8 cellular contexts compared by ENCODE assay signal in the genomic region with DNA sequence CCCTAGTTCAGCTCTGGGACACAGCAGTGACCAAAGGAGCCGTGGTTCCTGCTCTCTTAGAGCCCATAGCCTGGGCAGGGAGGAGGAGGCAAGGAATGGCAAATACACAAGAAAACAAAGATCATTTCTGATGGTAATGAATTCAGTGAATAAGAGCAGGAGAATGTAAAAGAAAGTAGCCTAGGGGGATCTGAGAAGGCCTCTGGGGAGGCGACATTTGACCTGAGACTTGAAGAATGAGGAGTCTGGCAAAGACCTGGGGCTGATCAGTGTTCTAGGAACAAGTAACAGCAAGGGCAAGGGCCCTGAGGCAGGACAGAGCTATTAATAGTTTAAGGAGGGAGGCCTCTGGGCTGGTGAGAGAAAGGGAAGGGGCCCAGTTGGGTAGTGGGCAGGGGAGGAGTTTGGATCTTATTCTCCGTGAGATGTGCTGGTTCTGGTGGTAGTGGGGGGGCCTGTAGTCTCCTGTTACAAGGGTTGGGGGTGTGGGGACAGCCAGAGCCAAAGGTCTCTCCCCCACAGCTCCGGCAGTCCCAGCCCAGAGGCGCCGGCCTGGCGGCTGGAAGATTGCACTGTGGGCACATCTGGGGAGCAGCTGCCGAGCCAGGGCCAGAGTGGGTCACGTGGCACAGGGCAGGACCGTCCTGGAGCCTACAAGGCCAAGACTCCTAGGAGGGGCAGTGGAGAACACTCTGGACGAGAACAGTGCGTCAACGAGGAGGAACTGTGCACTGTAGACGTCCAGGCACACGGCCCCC. TPM values are rescaled to one million over a fixed set of nuclear protein-coding genes. Genes with fewer than 3 reads are reported as not detected.
DNase-seq lines count a peak whose midpoint lies in the region; ATAC-seq and TF ChIP-seq lines count a peak whose summit lies in the region.

No MANE protein-coding gene starts in this region.

- intact Hi-C loops in tibial artery (cut with DNase I; ENCODE audit: low total_unique reads): no loop called here

- H3K36me3 Mint-ChIP-seq in brain: no peaks in the 10 kb centered on the region
- no peaks in the 10 kb centered on the region for H3K36me3 Mint-ChIP-seq in activated naive CD8-positive, alpha-beta T cell treated with anti-CD3 and anti-CD28 coated beads for 36 hours

- no peaks in the 10 kb centered on the region for H3K27me3 Mint-ChIP-seq in brain
- peaks cover 7% of the 10 kb centered on the region for H3K27me3 Mint-ChIP-seq in activated naive CD8-positive, alpha-beta T cell treated with anti-CD3 and anti-CD28 coated beads for 36 hours

- H3K27ac Mint-ChIP-seq in brain: peak overlapping the region; percentile 64 to 96 (median 86)
- H3K27ac Mint-ChIP-seq in activated naive CD8-positive, alpha-beta T cell treated with anti-CD3 and anti-CD28 coated beads for 36 hours: no peak overlapping the region

- peaks cover 0 to 13% (median 0%) of the 10 kb centered on the region in 5 experiments for H3K9me3 Mint-ChIP-seq in brain
- H3K9me3 Mint-ChIP-seq in activated naive CD8-positive, alpha-beta T cell treated with anti-CD3 and anti-CD28 coated beads for 36 hours: no peaks in the 10 kb centered on the region

- peak overlapping the region; percentile 86 for H3K9ac ChIP-seq in HUES6 (ENCODE audit: low read length)

- H3K4me3 Mint-ChIP-seq in brain: peak overlapping the region in 1 of 5 experiments; percentile 62
- no peak overlapping the region for H3K4me3 Mint-ChIP-seq in activated naive CD8-positive, alpha-beta T cell treated with anti-CD3 and anti-CD28 coated beads for 36 hours

- H3K9me3 ChIP-seq in HUES6 (ENCODE audit: control insufficient read depth, insufficient read depth, low read depth, low read length) (no peaks in the 10 kb centered on the region), tibial artery (no peaks in the 10 kb centered on the region)

- H3K27ac ChIP-seq in HUES6 (ENCODE audit: low read depth, low read length) (peak overlapping the region; percentile 82), tibial artery (peak overlapping the region; percentile 80 to 85), brain microvascular endothelial cell (no peak overlapping the region)

- no peak for ATAC-seq in HG03460 (IDR thresholded peaks at IDR 0.05; ENCODE audit: unreplicated experiment)

- peaks cover 15% of the 10 kb centered on the region for H3K4me1 Mint-ChIP-seq in brain
- H3K4me1 Mint-ChIP-seq in activated naive CD8-positive, alpha-beta T cell treated with anti-CD3 and anti-CD28 coated beads for 36 hours: peaks cover 8% of the 10 kb centered on the region

- no peaks in the 10 kb centered on the region for H3K36me3 ChIP-seq in HUES6 (ENCODE audit: control insufficient read depth, insufficient read depth, low read length)
- H3K36me3 ChIP-seq in tibial artery: no peaks in the 10 kb centered on the region
- no peaks in the 10 kb centered on the region for H3K36me3 ChIP-seq in brain microvascular endothelial cell (replicated peaks)

- peak; percentile 13 for DNase-seq in kidney glomerular epithelial cell (lab: John Stamatoyannopoulos, UW)
- peak; percentile 89 to 96 for DNase-seq in tibial artery
- DNase-seq in activated CD8-positive, alpha-beta memory T cell treated with anti-CD3 and anti-CD28 coated beads, Interleukin-2, amount 50 U/mL, for 48 hours: no peak
- DNase-seq in activated naive CD8-positive, alpha-beta T cell treated with anti-CD3 and anti-CD28 coated beads for 36 hours: no peak
- no peak for DNase-seq in brain microvascular endothelial cell

- H3K4me1 ChIP-seq in HUES6 (ENCODE audit: control insufficient read depth, insufficient read depth, low read length) (peaks cover 41% of the 10 kb centered on the region), tibial artery (peaks cover 0 to 29% (median 15%) of the 10 kb centered on the region in 4 donors)

- H3K4me3 ChIP-seq in HUES6 (ENCODE audit: low read depth, low read length) (peak overlapping the region; percentile 7; the same call in 1 of the 2 replicates), tibial artery (no peak overlapping the region), brain microvascular endothelial cell (ENCODE audit: low read depth, low read length) (no peak overlapping the region)

- TF ChIP-seq CTCF in brain (conservative IDR thresholded peaks at IDR 0.05): no peak
- no peak for TF ChIP-seq CTCF in tibial artery (IDR thresholded peaks at IDR 0.05)
- TF ChIP-seq CTCF in brain microvascular endothelial cell (IDR thresholded peaks at IDR 0.05; ENCODE audit: low read depth, low read length, missing control alignments): no peak

- in situ Hi-C loops in brain microvascular endothelial cell (cut with HindIII; ENCODE audit: low pct_ligation_motif_present, low sequenced_read_pairs): no loop called here

- H3K27me3 ChIP-seq in HUES6 (ENCODE audit: control insufficient read depth, insufficient read depth, low read length): no peaks in the 10 kb centered on the region
- H3K27me3 ChIP-seq in tibial artery: no peaks in the 10 kb centered on the region
- no peaks in the 10 kb centered on the region for H3K27me3 ChIP-seq in brain microvascular endothelial cell (replicated peaks)

RNA-seq across cellular contexts. Expression of gene ID1, which starts 9.3 kb away (rescaled TPM):
- 109 TPM for polyA plus RNA-seq in brain (ENCODE audit: insufficient read depth, low read depth, low replicate concordance)
- total RNA-seq in activated naive CD8-positive, alpha-beta T cell treated with anti-CD3 and anti-CD28 coated beads for 36 hours: under 1 TPM; 0.36 to 0.37 TPM

RNA-seq across cellular contexts. Expression of gene COX4I2, which starts 41.9 kb away (rescaled TPM):
- polyA plus RNA-seq in brain (ENCODE audit: insufficient read depth, low read depth, low replicate concordance): 6.3 TPM
- not detected for total RNA-seq in activated naive CD8-positive, alpha-beta T cell treated with anti-CD3 and anti-CD28 coated beads for 36 hours

Comparison
In these comparisons a context has a peak if more than half of its experiments do, and no peak if none do; other contexts are left out.
1. DNase-seq: peak in kidney glomerular epithelial cell (single experiment) and tibial artery (2 of 2); none in activated CD8-positive, alpha-beta memory T cell treated with anti-CD3 and anti-CD28 coated beads, Interleukin-2, amount 50 U/mL, for 48 hours (single experiment), activated naive CD8-positive, alpha-beta T cell treated with anti-CD3 and anti-CD28 coated beads for 36 hours (single experiment) and brain microvascular endothelial cell (single experiment).